1 cellular context compared by ENCODE assay signal in the genomic region with DNA sequence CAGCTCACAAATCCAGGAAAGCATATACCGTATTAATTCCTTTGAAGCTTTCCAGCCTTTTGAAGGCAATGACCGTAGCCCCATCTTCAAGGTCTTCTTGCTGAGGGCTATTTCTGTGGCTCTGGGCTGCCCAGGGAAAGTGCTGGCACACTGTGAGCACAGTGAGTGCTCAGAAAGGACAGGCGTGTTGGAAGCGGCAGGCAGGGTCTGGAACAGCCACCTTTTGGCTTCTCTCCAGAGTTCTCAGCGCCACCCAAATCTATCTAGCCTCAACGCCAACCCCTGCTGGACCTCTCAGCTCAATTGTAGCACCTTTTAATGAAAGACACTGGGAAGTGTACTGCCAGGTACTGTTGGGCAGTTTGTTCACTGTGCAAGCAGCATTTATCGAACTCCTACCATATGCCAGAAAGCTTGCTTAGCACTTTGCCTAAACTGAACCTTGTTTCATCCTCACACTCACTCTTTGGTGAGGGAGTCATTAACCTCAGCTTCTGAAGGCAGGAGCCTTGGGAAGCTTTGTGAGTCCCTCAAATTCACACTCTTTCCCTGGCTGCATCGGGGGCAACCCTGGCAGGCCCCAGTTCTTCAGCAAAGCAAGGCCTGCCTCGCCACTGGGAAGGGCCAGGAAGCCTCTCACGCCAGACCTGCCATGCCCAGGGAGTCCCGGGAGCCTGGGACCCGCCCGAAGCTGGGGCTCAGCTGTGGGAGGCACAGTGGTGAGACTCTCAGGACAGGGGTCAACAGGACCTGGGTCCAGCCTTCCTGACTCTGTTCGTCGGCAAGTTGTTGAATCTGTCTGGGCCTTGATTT.
TF ChIP-seq lines count a peak whose summit lies in the region.

No MANE protein-coding gene starts in this region.

TF ChIP-seq in IMR-90, 13 proteins besides CTCF, POLR2A, EP300 and RAD21:
- TF ChIP-seq MXI1 (IDR thresholded peaks at IDR 0.05; ENCODE audit: borderline replicate concordance, low read depth, low read length) (no peak), RCOR1 (IDR thresholded peaks at IDR 0.05; ENCODE audit: insufficient replicate concordance, low read length) (no peak), MAZ (IDR thresholded peaks at IDR 0.05; ENCODE audit: borderline replicate concordance, low read depth, low read length) (no peak), SMC3 (IDR thresholded peaks at IDR 0.05; ENCODE audit: low read depth, low read length) (no peak), RFX5 (IDR thresholded peaks at IDR 0.05; ENCODE audit: low read depth, low read length) (no peak), MAFK (IDR thresholded peaks at IDR 0.05; ENCODE audit: low read depth, low read length) (no peak), FOS (IDR thresholded peaks at IDR 0.05; ENCODE audit: low read depth, low read length) (no peak), BHLHE40 (IDR thresholded peaks at IDR 0.05; ENCODE audit: low read depth, low read length) (no peak), ELK1 (IDR thresholded peaks at IDR 0.05; ENCODE audit: borderline replicate concordance, low read depth, low read length) (no peak), CHD1 (IDR thresholded peaks at IDR 0.05; ENCODE audit: low read depth, low read length) (no peak), NFE2L2 (IDR thresholded peaks at IDR 0.05; ENCODE audit: low read depth, low read length) (no peak)
- TF ChIP-seq, protein P1, sequence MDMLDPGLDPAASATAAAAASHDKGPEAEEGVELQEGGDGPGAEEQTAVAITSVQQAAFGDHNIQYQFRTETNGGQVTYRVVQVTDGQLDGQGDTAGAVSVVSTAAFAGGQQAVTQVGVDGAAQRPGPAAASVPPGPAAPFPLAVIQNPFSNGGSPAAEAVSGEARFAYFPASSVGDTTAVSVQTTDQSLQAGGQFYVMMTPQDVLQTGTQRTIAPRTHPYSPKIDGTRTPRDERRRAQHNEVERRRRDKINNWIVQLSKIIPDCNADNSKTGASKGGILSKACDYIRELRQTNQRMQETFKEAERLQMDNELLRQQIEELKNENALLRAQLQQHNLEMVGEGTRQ (IDR thresholded peaks at IDR 0.05; ENCODE audit: low read depth, low read length): no peak
